Comparison of ENCODE assay signal across 10 cellular contexts in genomic region chr21:45330075-45330781, GRCh38. TPM values are rescaled to one million over a fixed set of nuclear protein-coding genes. Genes with fewer than 3 reads are reported as not detected.
A peak's percentile ranks its signal among the peaks of the same experiment; 100 is the strongest.
DNase-seq lines count a peak whose midpoint lies in the region; ATAC-seq, FAIRE-seq and TF ChIP-seq lines count a peak whose summit lies in the region.
"Had no signal": no experiment of that assay in that cellular context is flagged by ENCODE, and none has a peak within 500 bp of the region (broad histone marks: within the 10 kb centered on the region; RNA-seq: fewer than 3 reads in every experiment).

No MANE protein-coding gene starts in this region.

- no peak for TF ChIP-seq POLR2A in uterus (IDR thresholded peaks at IDR 0.05)

- H3K4me1 Mint-ChIP-seq in activated naive CD8-positive, alpha-beta T cell treated with anti-CD3 and anti-CD28 coated beads, Interleukin-2, amount 10 ng/mL, durations not matched to agents 7 days and 5 days = no peaks in the 10 kb centered on the region
- peaks cover 4% of the 10 kb centered on the region for H3K4me1 Mint-ChIP-seq in activated naive CD8-positive, alpha-beta T cell treated with anti-CD3 and anti-CD28 coated beads for 36 hours
- H3K4me1 Mint-ChIP-seq in astrocyte (ENCODE audit: low read depth, unreplicated experiment) = peaks cover 35% of the 10 kb centered on the region

- H3K36me3 ChIP-seq in astrocyte (ENCODE audit: insufficient read depth, low read length) (no peaks in the 10 kb centered on the region), kidney epithelial cell (ENCODE audit: control insufficient read depth, insufficient read depth, low read length) (no peaks in the 10 kb centered on the region), uterus (no peaks in the 10 kb centered on the region)

- FAIRE-seq in astrocyte (lab: Jason Lieb, UNC) (peak; percentile 78), GM19239 (lab: Jason Lieb, UNC) (no peak)

- H3K27ac ChIP-seq in astrocyte (ENCODE audit: low read depth, low read length) (peak overlapping the region; percentile 45), uterus (peak overlapping the region; percentile 67 to 76)

- peaks cover 3% of the 10 kb centered on the region for H3K27me3 Mint-ChIP-seq in activated naive CD8-positive, alpha-beta T cell treated with anti-CD3 and anti-CD28 coated beads, Interleukin-2, amount 10 ng/mL, durations not matched to agents 7 days and 5 days
- no peaks in the 10 kb centered on the region for H3K27me3 Mint-ChIP-seq in activated naive CD8-positive, alpha-beta T cell treated with anti-CD3 and anti-CD28 coated beads for 36 hours
- H3K27me3 Mint-ChIP-seq in astrocyte (ENCODE audit: low read depth, unreplicated experiment) = no peaks in the 10 kb centered on the region
- H3K27me3 Mint-ChIP-seq: activated B cell treated with CpG ODN at 0.5 μM for 24 hours; CD4-positive, CD25-positive, alpha-beta regulatory T cell had no signal

- H3K9ac ChIP-seq in astrocyte (ENCODE audit: low read length) = peak overlapping the region; percentile 63

- H3K4me2 ChIP-seq in astrocyte (ENCODE audit: low read length) = peak overlapping the region; percentile 68

- TF ChIP-seq CTCF in astrocyte (IDR thresholded peaks at IDR 0.05; ENCODE audit: insufficient read depth, low read depth, low read length) (no peak), kidney epithelial cell (IDR thresholded peaks at IDR 0.05; ENCODE audit: insufficient read depth, low read length, poor library complexity, severe bottlenecking) (no peak), uterus (IDR thresholded peaks at IDR 0.05) (no peak)

- H3K9me3 ChIP-seq in astrocyte (ENCODE audit: insufficient read depth, low read depth, low read length) (no peaks in the 10 kb centered on the region), uterus (no peaks in the 10 kb centered on the region)

- H2AFZ ChIP-seq in astrocyte (ENCODE audit: low read depth, low read length) = peak overlapping the region; percentile 2

- no peaks in the 10 kb centered on the region for H3K27me3 ChIP-seq in astrocyte (ENCODE audit: insufficient read depth, low read length)
- no peaks in the 10 kb centered on the region for H3K27me3 ChIP-seq in kidney epithelial cell (ENCODE audit: control insufficient read depth, insufficient read depth, low read length)
- no peaks in the 10 kb centered on the region for H3K27me3 ChIP-seq in uterus

- H3K4me3 ChIP-seq in astrocyte (ENCODE audit: insufficient read depth, low read depth, low read length) (no peak overlapping the region), kidney epithelial cell (ENCODE audit: low read depth, low read length) (no peak overlapping the region), uterus (no peak overlapping the region)

- POLR2A ChIA-PET in activated naive CD8-positive, alpha-beta T cell treated with anti-CD3 and anti-CD28 coated beads, Interleukin-2, amount 10 ng/mL, durations not matched to agents 7 days and 5 days (lab: Charles Lee) = no interaction called here

- DNase-seq in activated naive CD8-positive, alpha-beta T cell treated with anti-CD3 and anti-CD28 coated beads, Interleukin-2, amount 10 ng/mL, durations not matched to agents 7 days and 5 days = peak; percentile 15
- no peak for DNase-seq in activated naive CD8-positive, alpha-beta T cell treated with anti-CD3 and anti-CD28 coated beads for 36 hours
- DNase-seq in astrocyte (ENCODE audit: low read depth) (peak; percentile 77), kidney epithelial cell (ENCODE audit: low read depth) (peak; percentile 93), uterus (peak; percentile 59 to 70), GM19239 (ENCODE audit: insufficient read length, low spot score) (no peak), NCI-H2081 treated with DMSO at 0.1 percent for 48 hours (lab: John Stamatoyannopoulos, UW) (no peak), germinal center (ENCODE audit: low spot score) (no peak)
- DNase-seq: activated B cell treated with CpG ODN at 0.5 μM for 24 hours; CD4-positive, CD25-positive, alpha-beta regulatory T cell had no signal

- H3K4me1 ChIP-seq in astrocyte (ENCODE audit: insufficient read depth, low read length) = peaks cover 32% of the 10 kb centered on the region
- peaks cover 14 to 17% of the 10 kb centered on the region in 2 donors for H3K4me1 ChIP-seq in uterus

- no peak overlapping the region for H3K4me3 Mint-ChIP-seq in activated naive CD8-positive, alpha-beta T cell treated with anti-CD3 and anti-CD28 coated beads, Interleukin-2, amount 10 ng/mL, durations not matched to agents 7 days and 5 days
- no peak overlapping the region for H3K4me3 Mint-ChIP-seq in activated naive CD8-positive, alpha-beta T cell treated with anti-CD3 and anti-CD28 coated beads for 36 hours
- H3K4me3 Mint-ChIP-seq in astrocyte (ENCODE audit: unreplicated experiment) = peak overlapping the region; percentile 40
- H3K4me3 Mint-ChIP-seq: activated B cell treated with CpG ODN at 0.5 μM for 24 hours; CD4-positive, CD25-positive, alpha-beta regulatory T cell had no signal

- no peaks in the 10 kb centered on the region for H3K79me2 ChIP-seq in astrocyte (ENCODE audit: insufficient read depth, low read length)

- intact Hi-C loops in uterus (cut with DNase I; ENCODE audit: low total_unique reads) = no loop called here

- H3K9me3 Mint-ChIP-seq in activated naive CD8-positive, alpha-beta T cell treated with anti-CD3 and anti-CD28 coated beads, Interleukin-2, amount 10 ng/mL, durations not matched to agents 7 days and 5 days = no peaks in the 10 kb centered on the region
- H3K9me3 Mint-ChIP-seq in activated naive CD8-positive, alpha-beta T cell treated with anti-CD3 and anti-CD28 coated beads for 36 hours = no peaks in the 10 kb centered on the region
- peaks cover 2% of the 10 kb centered on the region for H3K9me3 Mint-ChIP-seq in astrocyte (ENCODE audit: unreplicated experiment)
- H3K9me3 Mint-ChIP-seq: activated B cell treated with CpG ODN at 0.5 μM for 24 hours had no signal

- H3K36me3 Mint-ChIP-seq in activated naive CD8-positive, alpha-beta T cell treated with anti-CD3 and anti-CD28 coated beads, Interleukin-2, amount 10 ng/mL, durations not matched to agents 7 days and 5 days = no peaks in the 10 kb centered on the region
- H3K36me3 Mint-ChIP-seq in activated naive CD8-positive, alpha-beta T cell treated with anti-CD3 and anti-CD28 coated beads for 36 hours = no peaks in the 10 kb centered on the region
- H3K36me3 Mint-ChIP-seq in astrocyte (ENCODE audit: low read depth, unreplicated experiment) = peaks cover 1% of the 10 kb centered on the region
- H3K36me3 Mint-ChIP-seq: CD4-positive, CD25-positive, alpha-beta regulatory T cell had no signal

- no peaks in the 10 kb centered on the region for H4K20me1 ChIP-seq in astrocyte (ENCODE audit: insufficient read depth, low read length)

- no peak for ATAC-seq in activated naive CD8-positive, alpha-beta T cell treated with anti-CD3 and anti-CD28 coated beads, Interleukin-2, amount 10 ng/mL, durations not matched to agents 7 days and 5 days (ENCODE audit: low read depth)

- no peak overlapping the region for H3K27ac Mint-ChIP-seq in activated naive CD8-positive, alpha-beta T cell treated with anti-CD3 and anti-CD28 coated beads, Interleukin-2, amount 10 ng/mL, durations not matched to agents 7 days and 5 days
- no peak overlapping the region for H3K27ac Mint-ChIP-seq in activated naive CD8-positive, alpha-beta T cell treated with anti-CD3 and anti-CD28 coated beads for 36 hours
- H3K27ac Mint-ChIP-seq in astrocyte (ENCODE audit: unreplicated experiment) = peak overlapping the region; percentile 100
- H3K27ac Mint-ChIP-seq: activated B cell treated with CpG ODN at 0.5 μM for 24 hours; CD4-positive, CD25-positive, alpha-beta regulatory T cell had no signal

RNA-seq across cellular contexts. Expression of gene POFUT2, which starts 42.5 kb away (rescaled TPM):
- total RNA-seq in activated naive CD8-positive, alpha-beta T cell treated with anti-CD3 and anti-CD28 coated beads, Interleukin-2, amount 10 ng/mL, durations not matched to agents 7 days and 5 days = 10 to 100 TPM; 26.0 to 27.0 TPM
- 10 to 100 TPM; 11.6 to 13.3 TPM for total RNA-seq in activated naive CD8-positive, alpha-beta T cell treated with anti-CD3 and anti-CD28 coated beads for 36 hours
- total RNA-seq in astrocyte = 109 and 119 TPM in 2 replicates
- 22.5 and 38.3 TPM in 2 replicates for total RNA-seq in kidney epithelial cell
- 10 to 100 TPM in 3 of 4 donors, 1 to 10 TPM in 1; 6.2 to 49.7 (median 24.6) TPM for total RNA-seq in uterus

Comparison
In these comparisons a context has a peak if more than half of its experiments do, and no peak if none do; other contexts are left out.
1. DNase-seq: peak in activated naive CD8-positive, alpha-beta T cell treated with anti-CD3 and anti-CD28 coated beads, Interleukin-2, amount 10 ng/mL, durations not matched to agents 7 days and 5 days (single experiment), astrocyte (single experiment), kidney epithelial cell (single experiment) and uterus (2 of 2); none in activated naive CD8-positive, alpha-beta T cell treated with anti-CD3 and anti-CD28 coated beads for 36 hours (single experiment), GM19239 (single experiment), NCI-H2081 treated with DMSO at 0.1 percent for 48 hours (single experiment) and germinal center (single experiment).